11 cellular contexts compared by ENCODE assay signal in genomic region chr19:13001502-13002388, GRCh38. TPM values are rescaled to one million over a fixed set of nuclear protein-coding genes. Genes with fewer than 3 reads are reported as not detected.
DNase-seq lines count a peak whose midpoint lies in the region; TF ChIP-seq lines count a peak whose summit lies in the region.
"Had no signal": no experiment of that assay in that cellular context is flagged by ENCODE, and none has a peak within 500 bp of the region (broad histone marks: within the 10 kb centered on the region; RNA-seq: fewer than 3 reads in every experiment).

No MANE protein-coding gene starts in this region.

- in situ Hi-C loops in astrocyte of the spinal cord (cut with HindIII; ENCODE audit: low sequenced_read_pairs) = no loop called here

- peaks cover 14% of the 10 kb centered on the region for H4K20me1 ChIP-seq in hepatocyte (ENCODE audit: insufficient read depth, poor library complexity, severe bottlenecking)

- WGBS in hepatocyte (ENCODE audit: low lambda C conversion rate, missing lambda C conversion rate) = 74% methylated on average over 37 of the region's 48 CpGs

- no peak for TF ChIP-seq CTCF in AG04450 (IDR thresholded peaks at IDR 0.05; ENCODE audit: low read depth, low read length)
- TF ChIP-seq CTCF in astrocyte of the spinal cord (IDR thresholded peaks at IDR 0.05; ENCODE audit: low read depth, low read length) = no peak
- TF ChIP-seq CTCF in hepatocyte (IDR thresholded peaks at IDR 0.05; ENCODE audit: poor library complexity) = no peak

- H3K27me3 ChIP-seq in AG04450 (ENCODE audit: control insufficient read depth, insufficient read depth, low read length) (no peaks in the 10 kb centered on the region), hepatocyte (peaks cover 62% of the 10 kb centered on the region)

- POLR2A ChIA-PET in AG04450 (lab: Yijun Ruan, JAX) = no interaction called here

- CTCF ChIA-PET in AG04450 (lab: Charles Lee) = interaction anchor here (1.7 kb wide), 1 partner anchor 59 kb away, joined by 4 read pairs; no protein-coding TSS in a partner anchor

- peak overlapping the region; percentile 69 for H3K4me2 ChIP-seq in hepatocyte

- H3K4me3 ChIP-seq in AG04450 (ENCODE audit: low read depth, low read length) (peak overlapping the region; percentile 10; the same call in 1 of the 2 replicates), astrocyte of the spinal cord (ENCODE audit: low read depth, low read length) (no peak overlapping the region), hepatocyte (no peak overlapping the region)

- no peak overlapping the region for H2AFZ ChIP-seq in hepatocyte

- peak overlapping the region; percentile 21 for H3K27ac ChIP-seq in AG04450 (ENCODE audit: low read depth, low read length)
- peak overlapping the region; percentile 59 for H3K27ac ChIP-seq in hepatocyte
- H3K27ac ChIP-seq: neutrophil had no signal

- no peaks in the 10 kb centered on the region for H3K36me3 ChIP-seq in hepatocyte (replicated peaks; ENCODE audit: insufficient read depth, low read depth)
- H3K36me3 ChIP-seq: neutrophil had no signal

- intact Hi-C loops in posterior cingulate gyrus (cut with DNase I) = loop anchor here (2.0 kb wide), 2 partner anchors 21 to 29 kb away; no protein-coding TSS in a partner anchor

- no peaks in the 10 kb centered on the region for H3K9me2 ChIP-seq in hepatocyte (replicated peaks; ENCODE audit: insufficient read depth)

- DNase-seq in AG04450 (ENCODE audit: low read depth, low spot score) (no peak), astrocyte of the spinal cord (ENCODE audit: low read depth, low spot score) (peak; percentile 70), hepatocyte (ENCODE audit: low spot score) (peak; percentile 64), posterior cingulate gyrus (peak; percentile 68 to 97 (median 81)), NCI-H82 treated with DMSO at 0.1 percent for 48 hours (lab: John Stamatoyannopoulos, UW; ENCODE audit: unreplicated experiment) (no peak), NCI-H1048 (lab: John Stamatoyannopoulos, UW) (no peak), HCEC 1CT (no peak)
- DNase-seq in activated CD4-positive, alpha-beta T cell treated with anti-CD3 and anti-CD28 coated beads for 4 hours = no peak
- DNase-seq: activated CD4-positive, alpha-beta T cell treated with anti-CD3 and anti-CD28 coated beads for 1 hour; activated naive CD4-positive, alpha-beta T cell treated with Interleukin-2 at 50 U/mL for 16 hours had no signal

- H3K4me1 ChIP-seq in hepatocyte (ENCODE audit: insufficient read depth) = peaks cover 17% of the 10 kb centered on the region

- peaks cover 20% of the 10 kb centered on the region for H3K79me2 ChIP-seq in hepatocyte

- H3K9me3 ChIP-seq in AG04450 (ENCODE audit: control insufficient read depth, insufficient read depth, low read length) (no peaks in the 10 kb centered on the region; the same call in 1 of the 2 replicates), hepatocyte (ENCODE audit: low read depth) (no peaks in the 10 kb centered on the region)
- H3K9me3 ChIP-seq: neutrophil had no signal

RNA-seq across cellular contexts. Expression of gene NFIX, which starts 6.5 kb away (rescaled TPM):
- polyA plus RNA-seq in AG04450 (2011; rRNA removed) (15.1 and 22.3 TPM in 2 replicates), hepatocyte (6.3 and 10.2 TPM in 2 replicates)
- 32.8 and 33.9 TPM in 2 replicates for polyA minus RNA-seq in AG04450 (2011; rRNA and poly(A)+ RNA removed)
- total RNA-seq in hepatocyte = 3.8 and 12.8 TPM in 2 replicates

RNA-seq across cellular contexts. Expression of gene DAND5, which starts 32.4 kb away (rescaled TPM):
- not detected in 2 replicates for polyA plus RNA-seq in AG04450 (2011; rRNA removed)
- not detected in 2 replicates for polyA minus RNA-seq in AG04450 (2011; rRNA and poly(A)+ RNA removed)
- total RNA-seq in hepatocyte = 0.17 TPM in 1 of 2 replicates, not detected in the other
- polyA plus RNA-seq in hepatocyte = not detected in 2 replicates

RNA-seq across cellular contexts. Expression of gene GADD45GIP1, which starts 44.7 kb away (rescaled TPM):
- polyA plus RNA-seq in AG04450 (2011; rRNA removed) (31.6 and 35.1 TPM in 2 replicates), hepatocyte (106 and 109 TPM in 2 replicates)
- polyA minus RNA-seq in AG04450 (2011; rRNA and poly(A)+ RNA removed) = 8.0 and 9.4 TPM in 2 replicates
- 21.0 and 27.2 TPM in 2 replicates for total RNA-seq in hepatocyte

RNA-seq across cellular contexts. Expression of gene RAD23A, which starts 56.1 kb away (rescaled TPM):
- polyA plus RNA-seq in AG04450 (2011; rRNA removed) (36.2 and 41.4 TPM in 2 replicates), hepatocyte (130 and 140 TPM in 2 replicates)
- 34.1 and 41.5 TPM in 2 replicates for polyA minus RNA-seq in AG04450 (2011; rRNA and poly(A)+ RNA removed)
- 64.5 and 65.8 TPM in 2 replicates for total RNA-seq in hepatocyte

Comparison
In these comparisons a context has a peak if more than half of its experiments do, and no peak if none do; other contexts are left out.
1. DNase-seq: peak in astrocyte of the spinal cord (single experiment), hepatocyte (single experiment) and posterior cingulate gyrus (10 of 10); none in AG04450 (single experiment), NCI-H82 treated with DMSO at 0.1 percent for 48 hours (single experiment), activated CD4-positive, alpha-beta T cell treated with anti-CD3 and anti-CD28 coated beads for 4 hours (0 of 2), NCI-H1048 (single experiment) and HCEC 1CT (single experiment).